Comparison of ENCODE assay signal across 1 cellular context in the genomic region with DNA sequence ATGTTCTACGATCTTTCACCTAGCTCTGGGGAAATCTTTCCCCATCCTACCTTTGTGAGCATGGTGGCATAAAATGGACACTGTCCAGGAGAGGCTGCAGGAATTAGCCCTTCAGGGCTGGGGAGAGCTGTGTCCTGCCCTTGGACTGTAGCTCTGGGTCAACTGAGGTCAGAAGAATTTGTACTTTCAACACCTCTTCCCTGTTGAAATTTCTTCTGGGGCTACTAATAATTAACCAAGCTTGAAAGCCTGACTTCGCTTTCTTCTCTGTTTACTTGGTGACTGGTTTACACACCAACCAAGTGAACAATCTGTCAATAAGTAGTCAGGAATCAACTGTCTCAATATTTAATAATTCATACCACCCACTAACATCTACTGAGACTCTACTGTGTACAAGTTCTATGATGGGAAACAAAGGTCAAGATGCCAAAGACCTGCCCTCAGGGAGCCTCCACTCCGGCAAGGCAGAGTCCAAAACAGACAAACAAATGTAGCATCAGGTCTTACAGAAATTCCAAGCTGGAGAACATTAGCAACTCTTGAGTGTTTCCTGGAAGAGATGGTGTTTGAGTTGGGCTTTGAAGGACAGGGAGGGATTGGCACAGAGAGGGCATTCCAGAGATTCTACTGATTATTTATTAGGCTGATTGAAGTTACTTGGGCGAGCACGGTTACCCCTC.
TF ChIP-seq lines count a peak whose summit lies in the region.

No MANE protein-coding gene starts in this region.

TF ChIP-seq in HepG2, 621 proteins besides CTCF, POLR2A, EP300 and RAD21 (continued from another document and continues in another):
- TF ChIP-seq, protein P1, sequence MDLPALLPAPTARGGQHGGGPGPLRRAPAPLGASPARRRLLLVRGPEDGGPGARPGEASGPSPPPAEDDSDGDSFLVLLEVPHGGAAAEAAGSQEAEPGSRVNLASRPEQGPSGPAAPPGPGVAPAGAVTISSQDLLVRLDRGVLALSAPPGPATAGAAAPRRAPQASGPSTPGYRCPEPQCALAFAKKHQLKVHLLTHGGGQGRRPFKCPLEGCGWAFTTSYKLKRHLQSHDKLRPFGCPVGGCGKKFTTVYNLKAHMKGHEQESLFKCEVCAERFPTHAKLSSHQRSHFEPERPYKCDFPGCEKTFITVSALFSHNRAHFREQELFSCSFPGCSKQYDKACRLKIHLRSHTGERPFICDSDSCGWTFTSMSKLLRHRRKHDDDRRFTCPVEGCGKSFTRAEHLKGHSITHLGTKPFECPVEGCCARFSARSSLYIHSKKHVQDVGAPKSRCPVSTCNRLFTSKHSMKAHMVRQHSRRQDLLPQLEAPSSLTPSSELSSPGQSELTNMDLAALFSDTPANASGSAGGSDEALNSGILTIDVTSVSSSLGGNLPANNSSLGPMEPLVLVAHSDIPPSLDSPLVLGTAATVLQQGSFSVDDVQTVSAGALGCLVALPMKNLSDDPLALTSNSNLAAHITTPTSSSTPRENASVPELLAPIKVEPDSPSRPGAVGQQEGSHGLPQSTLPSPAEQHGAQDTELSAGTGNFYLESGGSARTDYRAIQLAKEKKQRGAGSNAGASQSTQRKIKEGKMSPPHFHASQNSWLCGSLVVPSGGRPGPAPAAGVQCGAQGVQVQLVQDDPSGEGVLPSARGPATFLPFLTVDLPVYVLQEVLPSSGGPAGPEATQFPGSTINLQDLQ (CRISPR knock-in tag; IDR thresholded peaks at IDR 0.05), result no peak
- TF ChIP-seq, protein P2, sequence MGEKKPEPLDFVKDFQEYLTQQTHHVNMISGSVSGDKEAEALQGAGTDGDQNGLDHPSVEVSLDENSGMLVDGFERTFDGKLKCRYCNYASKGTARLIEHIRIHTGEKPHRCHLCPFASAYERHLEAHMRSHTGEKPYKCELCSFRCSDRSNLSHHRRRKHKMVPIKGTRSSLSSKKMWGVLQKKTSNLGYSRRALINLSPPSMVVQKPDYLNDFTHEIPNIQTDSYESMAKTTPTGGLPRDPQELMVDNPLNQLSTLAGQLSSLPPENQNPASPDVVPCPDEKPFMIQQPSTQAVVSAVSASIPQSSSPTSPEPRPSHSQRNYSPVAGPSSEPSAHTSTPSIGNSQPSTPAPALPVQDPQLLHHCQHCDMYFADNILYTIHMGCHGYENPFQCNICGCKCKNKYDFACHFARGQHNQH (CRISPR knock-in tag; IDR thresholded peaks at IDR 0.05), result peak; percentile 88
- TF ChIP-seq SP140L (CRISPR knock-in tag; IDR thresholded peaks at IDR 0.05; ENCODE audit: borderline replicate concordance) (no peak), EHMT2 (IDR thresholded peaks at IDR 0.05; ENCODE audit: borderline replicate concordance, low read depth, low read length) (peak; percentile 70; the same call in 1 of the 2 replicates), ARID5B (CRISPR knock-in tag; IDR thresholded peaks at IDR 0.05) (peak; percentile 92), MIER2 (CRISPR knock-in tag; IDR thresholded peaks at IDR 0.05) (peak; percentile 28; the same call in 1 of the 2 replicates), SNRNP70 (IDR thresholded peaks at IDR 0.05; ENCODE audit: low read depth, low read length) (no peak), NR3C1 (CRISPR knock-in tag; IDR thresholded peaks at IDR 0.05) (no peak), ZC3H4 (CRISPR knock-in tag; IDR thresholded peaks at IDR 0.05; ENCODE audit: borderline replicate concordance) (no peak), JUN (CRISPR knock-in tag; IDR thresholded peaks at IDR 0.05) (peak; percentile 63; the same call in 1 of the 2 replicates), PHF21A (CRISPR knock-in tag; IDR thresholded peaks at IDR 0.05) (peak; percentile 76; the same call in 1 of the 2 replicates), PITX1 (CRISPR knock-in tag; IDR thresholded peaks at IDR 0.05) (peak; percentile 76), ZNF557 (CRISPR knock-in tag; IDR thresholded peaks at IDR 0.05) (no peak), TOPORS (CRISPR knock-in tag; IDR thresholded peaks at IDR 0.05) (0 out of 2 replicates have a peak, but pooled peaks have one; percentile 45), BORCS8-MEF2B (CRISPR knock-in tag; IDR thresholded peaks at IDR 0.05) (no peak), NR2F1 (CRISPR knock-in tag; IDR thresholded peaks at IDR 0.05) (peak; percentile 87 to 97), ZNF788 (CRISPR knock-in tag; IDR thresholded peaks at IDR 0.05; ENCODE audit: borderline replicate concordance) (peak; percentile 41; the same call in 1 of the 2 replicates), ZNF570 (CRISPR knock-in tag; IDR thresholded peaks at IDR 0.05; ENCODE audit: borderline replicate concordance) (no peak), ZNF337 (CRISPR knock-in tag; IDR thresholded peaks at IDR 0.05; ENCODE audit: borderline replicate concordance, low read depth) (no peak), KLF15 (CRISPR knock-in tag; IDR thresholded peaks at IDR 0.05; ENCODE audit: borderline replicate concordance) (no peak), SMAD9 (CRISPR knock-in tag; IDR thresholded peaks at IDR 0.05) (no peak), FOXP4 (CRISPR knock-in tag; IDR thresholded peaks at IDR 0.05) (peak; percentile 95), ZBTB1 (CRISPR knock-in tag; IDR thresholded peaks at IDR 0.05; ENCODE audit: borderline replicate concordance) (no peak), RFXAP (CRISPR knock-in tag; IDR thresholded peaks at IDR 0.05; ENCODE audit: borderline replicate concordance) (0 out of 2 replicates have a peak, but pooled peaks have one; percentile 43), ZFYVE20 (CRISPR knock-in tag; IDR thresholded peaks at IDR 0.05; ENCODE audit: borderline replicate concordance, low read depth) (no peak), ZNF33B (CRISPR knock-in tag; IDR thresholded peaks at IDR 0.05) (no peak), ZKSCAN8 (CRISPR knock-in tag; IDR thresholded peaks at IDR 0.05; ENCODE audit: borderline replicate concordance) (no peak; the same call in 1 of the 2 replicates), RFX5 (IDR thresholded peaks at IDR 0.05; ENCODE audit: low read depth, low read length) (no peak), ZNF678 (CRISPR knock-in tag; IDR thresholded peaks at IDR 0.05) (no peak), HDAC2 (CRISPR knock-in tag; IDR thresholded peaks at IDR 0.05) (peak; percentile 83), ZNF607 (CRISPR knock-in tag; IDR thresholded peaks at IDR 0.05; ENCODE audit: borderline replicate concordance) (0 out of 2 replicates have a peak, but pooled peaks have one; percentile 47), ZNF839 (CRISPR knock-in tag; IDR thresholded peaks at IDR 0.05; ENCODE audit: borderline replicate concordance) (no peak), KLF9 (CRISPR knock-in tag; IDR thresholded peaks at IDR 0.05; ENCODE audit: low read depth) (no peak), MIER3 (CRISPR knock-in tag; IDR thresholded peaks at IDR 0.05; ENCODE audit: borderline replicate concordance) (peak; percentile 41; the same call in 1 of the 2 replicates), ZNF709 (CRISPR knock-in tag; IDR thresholded peaks at IDR 0.05) (0 out of 2 replicates have a peak, but pooled peaks have one; percentile 25), MAFG (CRISPR knock-in tag; IDR thresholded peaks at IDR 0.05) (no peak), PHB2 (IDR thresholded peaks at IDR 0.05; ENCODE audit: partially characterized antibody) (no peak), ZNF724P (CRISPR knock-in tag; IDR thresholded peaks at IDR 0.05; ENCODE audit: borderline replicate concordance) (no peak)
- TF ChIP-seq, protein P3, sequence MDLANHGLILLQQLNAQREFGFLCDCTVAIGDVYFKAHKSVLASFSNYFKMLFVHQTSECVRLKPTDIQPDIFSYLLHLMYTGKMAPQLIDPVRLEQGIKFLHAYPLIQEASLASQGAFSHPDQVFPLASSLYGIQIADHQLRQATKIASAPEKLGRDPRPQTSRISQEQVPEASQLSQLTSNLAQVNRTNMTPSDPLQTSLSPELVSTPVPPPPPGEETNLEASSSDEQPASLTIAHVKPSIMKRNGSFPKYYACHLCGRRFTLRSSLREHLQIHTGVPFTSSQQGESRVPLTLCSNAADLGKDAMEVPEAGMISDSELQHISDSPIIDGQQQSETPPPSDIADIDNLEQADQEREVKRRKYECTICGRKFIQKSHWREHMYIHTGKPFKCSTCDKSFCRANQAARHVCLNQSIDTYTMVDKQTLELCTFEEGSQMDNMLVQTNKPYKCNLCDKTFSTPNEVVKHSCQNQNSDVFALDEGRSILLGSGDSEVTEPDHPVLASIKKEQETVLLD (CRISPR knock-in tag; IDR thresholded peaks at IDR 0.05; ENCODE audit: low read depth), result no peak
- TF ChIP-seq, protein P4, sequence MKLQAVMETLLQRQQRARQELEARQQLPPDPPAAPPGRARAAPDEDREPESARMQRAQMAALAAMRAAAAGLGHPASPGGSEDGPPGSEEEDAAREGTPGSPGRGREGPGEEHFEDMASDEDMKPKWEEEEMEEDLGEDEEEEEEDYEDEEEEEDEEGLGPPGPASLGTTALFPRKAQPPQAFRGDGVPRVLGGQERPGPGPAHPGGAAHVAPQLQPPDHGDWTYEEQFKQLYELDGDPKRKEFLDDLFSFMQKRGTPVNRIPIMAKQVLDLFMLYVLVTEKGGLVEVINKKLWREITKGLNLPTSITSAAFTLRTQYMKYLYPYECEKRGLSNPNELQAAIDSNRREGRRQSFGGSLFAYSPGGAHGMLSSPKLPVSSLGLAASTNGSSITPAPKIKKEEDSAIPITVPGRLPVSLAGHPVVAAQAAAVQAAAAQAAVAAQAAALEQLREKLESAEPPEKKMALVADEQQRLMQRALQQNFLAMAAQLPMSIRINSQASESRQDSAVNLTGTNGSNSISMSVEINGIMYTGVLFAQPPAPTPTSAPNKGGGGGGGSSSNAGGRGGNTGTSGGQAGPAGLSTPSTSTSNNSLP (IDR thresholded peaks at IDR 0.05; ENCODE audit: low read depth, low read length), result peak; percentile 94
- TF ChIP-seq, protein P5, sequence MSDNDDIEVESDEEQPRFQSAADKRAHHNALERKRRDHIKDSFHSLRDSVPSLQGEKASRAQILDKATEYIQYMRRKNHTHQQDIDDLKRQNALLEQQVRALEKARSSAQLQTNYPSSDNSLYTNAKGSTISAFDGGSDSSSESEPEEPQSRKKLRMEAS (IDR thresholded peaks at IDR 0.05), result 0 out of 2 replicates have a peak, but pooled peaks have one; percentile 11
- TF ChIP-seq, protein P6, sequence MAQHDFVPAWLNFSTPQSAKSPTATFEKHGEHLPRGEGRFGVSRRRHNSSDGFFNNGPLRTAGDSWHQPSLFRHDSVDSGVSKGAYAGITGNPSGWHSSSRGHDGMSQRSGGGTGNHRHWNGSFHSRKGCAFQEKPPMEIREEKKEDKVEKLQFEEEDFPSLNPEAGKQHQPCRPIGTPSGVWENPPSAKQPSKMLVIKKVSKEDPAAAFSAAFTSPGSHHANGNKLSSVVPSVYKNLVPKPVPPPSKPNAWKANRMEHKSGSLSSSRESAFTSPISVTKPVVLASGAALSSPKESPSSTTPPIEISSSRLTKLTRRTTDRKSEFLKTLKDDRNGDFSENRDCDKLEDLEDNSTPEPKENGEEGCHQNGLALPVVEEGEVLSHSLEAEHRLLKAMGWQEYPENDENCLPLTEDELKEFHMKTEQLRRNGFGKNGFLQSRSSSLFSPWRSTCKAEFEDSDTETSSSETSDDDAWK (CRISPR knock-in tag; IDR thresholded peaks at IDR 0.05), result no peak
- TF ChIP-seq, protein P7, sequence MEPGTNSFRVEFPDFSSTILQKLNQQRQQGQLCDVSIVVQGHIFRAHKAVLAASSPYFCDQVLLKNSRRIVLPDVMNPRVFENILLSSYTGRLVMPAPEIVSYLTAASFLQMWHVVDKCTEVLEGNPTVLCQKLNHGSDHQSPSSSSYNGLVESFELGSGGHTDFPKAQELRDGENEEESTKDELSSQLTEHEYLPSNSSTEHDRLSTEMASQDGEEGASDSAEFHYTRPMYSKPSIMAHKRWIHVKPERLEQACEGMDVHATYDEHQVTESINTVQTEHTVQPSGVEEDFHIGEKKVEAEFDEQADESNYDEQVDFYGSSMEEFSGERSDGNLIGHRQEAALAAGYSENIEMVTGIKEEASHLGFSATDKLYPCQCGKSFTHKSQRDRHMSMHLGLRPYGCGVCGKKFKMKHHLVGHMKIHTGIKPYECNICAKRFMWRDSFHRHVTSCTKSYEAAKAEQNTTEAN (CRISPR knock-in tag; conservative IDR thresholded peaks at IDR 0.05), result peak; percentile 76; the same call in 1 of the 2 replicates
